In genomic region chr2:130920417-130921030, GRCh38 we compare ENCODE assay signal across 8 cellular contexts.
DNase-seq lines count a peak whose midpoint lies in the region; ATAC-seq and TF ChIP-seq lines count a peak whose summit lies in the region.

No MANE protein-coding gene starts in this region.

- H3F3A ChIP-seq in smooth muscle cell (ENCODE audit: low read depth), result no peaks in the 10 kb centered on the region

- H2AFZ ChIP-seq in smooth muscle cell (ENCODE audit: low read depth), result no peak overlapping the region

- no peak overlapping the region for H3K4me2 ChIP-seq in smooth muscle cell

- no peaks in the 10 kb centered on the region for H3K79me2 ChIP-seq in smooth muscle cell (ENCODE audit: low read depth)

- 22% methylated on average over 6 of the region's 6 CpGs for WGBS in smooth muscle cell (ENCODE audit: low lambda C conversion rate)

- no peaks in the 10 kb centered on the region for H3K27me3 ChIP-seq in smooth muscle cell (ENCODE audit: low read depth)

- DNase-seq in GM04503 (ENCODE audit: low read depth) (peak; percentile 10), NCI-H1092 treated with DMSO at 0.1 percent for 48 hours (lab: John Stamatoyannopoulos, UW) (peak; percentile 37), T-helper 1 cell (peak in 3 of 5 donors; percentile 13 to 41 (median 15)), astrocyte of the cerebellum (ENCODE audit: low read depth) (peak; percentile 58), hippocampal formation (lab: John Stamatoyannopoulos, UW) (peak; percentile 74 to 80), smooth muscle cell (lab: John Stamatoyannopoulos, UW; ENCODE audit: unreplicated experiment) (peak; percentile 52)

- no peaks in the 10 kb centered on the region for H3K4me1 ChIP-seq in smooth muscle cell (ENCODE audit: low read depth)

- H3K4me3 ChIP-seq in astrocyte of the cerebellum (ENCODE audit: low read depth, low read length) (no peak overlapping the region), smooth muscle cell (no peak overlapping the region)

- no peaks in the 10 kb centered on the region for H4K20me1 ChIP-seq in smooth muscle cell (ENCODE audit: low read depth)

- in situ Hi-C loops in astrocyte of the cerebellum (cut with HindIII; ENCODE audit: low sequenced_read_pairs), result no loop called here

- H3K36me3 ChIP-seq in smooth muscle cell (ENCODE audit: low read depth), result no peaks in the 10 kb centered on the region

- H3K9me3 ChIP-seq in smooth muscle cell (replicated peaks; ENCODE audit: low read depth), result no peaks in the 10 kb centered on the region

- no peak overlapping the region for H3K9ac ChIP-seq in smooth muscle cell (ENCODE audit: low read depth)

- no peak overlapping the region for H3K27ac ChIP-seq in smooth muscle cell (ENCODE audit: low read depth)

- ATAC-seq in HG03159 (IDR thresholded peaks at IDR 0.05; ENCODE audit: unreplicated experiment) (no peak), GM19328 (IDR thresholded peaks at IDR 0.05; ENCODE audit: unreplicated experiment) (no peak)

- TF ChIP-seq CTCF in astrocyte of the cerebellum (IDR thresholded peaks at IDR 0.05; ENCODE audit: low read depth, low read length, missing control alignments), result peak; percentile 95
- peak; percentile 83 for TF ChIP-seq CTCF in smooth muscle cell (IDR thresholded peaks at IDR 0.05; ENCODE audit: borderline replicate concordance, insufficient read depth, poor library complexity, severe bottlenecking)

Comparison
In these comparisons a context has a peak if more than half of its experiments do, and no peak if none do; other contexts are left out.
1. DNase-seq: peak in every context shown above with its lines; median percentile 77 in hippocampal formation; 58 in astrocyte of the cerebellum; 52 in smooth muscle cell; 37 in NCI-H1092 treated with DMSO at 0.1 percent for 48 hours; 15 in T-helper 1 cell; 10 in GM04503.